In the genomic region with DNA sequence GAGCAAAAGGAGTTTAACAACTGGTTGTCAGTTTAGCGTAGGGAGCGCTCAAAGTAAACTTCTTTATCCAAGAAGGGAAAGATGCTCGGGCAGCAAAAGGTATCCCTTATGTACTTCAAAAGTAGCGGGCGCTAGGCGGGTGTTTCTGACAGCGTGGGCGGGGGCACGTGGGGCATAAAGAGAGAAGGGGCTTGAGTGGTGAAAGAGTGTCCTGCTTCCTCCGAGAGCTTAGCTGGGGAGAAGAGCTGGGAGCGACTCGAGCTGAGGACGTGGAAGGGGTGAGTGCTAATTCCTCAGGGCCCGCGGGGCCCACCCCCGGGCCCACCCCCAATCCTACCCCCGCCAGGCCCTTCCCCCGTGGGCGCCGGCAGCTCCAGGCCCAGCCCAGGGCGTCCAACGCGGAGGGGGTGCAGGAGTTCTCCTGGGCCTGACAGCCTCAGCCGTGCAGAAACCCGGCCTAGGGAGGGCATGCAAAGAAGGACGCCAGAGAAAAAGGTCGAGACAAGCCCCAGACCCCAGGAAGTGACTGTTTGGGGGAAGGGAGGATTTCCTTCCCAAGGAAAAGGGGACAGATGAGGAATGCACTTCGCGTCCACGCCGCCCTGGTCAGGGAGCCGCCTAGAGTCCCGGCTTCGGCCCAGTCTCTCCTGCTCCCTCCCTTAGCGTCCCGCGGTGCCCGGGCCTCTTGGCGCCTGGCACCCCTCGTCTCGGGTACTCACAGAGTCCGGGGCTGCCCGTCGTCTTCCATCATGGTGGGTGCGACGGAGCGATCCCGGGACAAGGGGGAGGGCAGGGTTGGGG, we compare ENCODE assay signal across 8 cellular contexts. TPM values are rescaled to one million over a fixed set of nuclear protein-coding genes. Genes with fewer than 3 reads are reported as not detected.
DNase-seq lines count a peak whose midpoint lies in the region; ATAC-seq and TF ChIP-seq lines count a peak whose summit lies in the region.

No MANE protein-coding gene starts in this region.

- peak overlapping the region; percentile 79 for H3K4me3 ChIP-seq in PC-9
- peak overlapping the region; percentile 97 for H3K4me3 ChIP-seq in osteoblast (ENCODE audit: insufficient read depth, low read length)
- peak overlapping the region; percentile 64 for H3K4me3 ChIP-seq in thymus (ENCODE audit: low read length)

- POLR2A ChIA-PET in PC-9 (lab: Charles Lee; ENCODE audit: unreplicated experiment) = interaction anchor here (0.6 to 0.7 kb wide), 2 partner anchors 40 to 264 kb away, joined by 8 to 9 read pairs; no protein-coding TSS in a partner anchor

- intact Hi-C loops in PC-9 (cut with micrococcal nuclease; ENCODE audit: unreplicated experiment) = loop anchor here (2.0 kb wide), 2 partner anchors 79 to 129 kb away; no protein-coding TSS in a partner anchor

- TF ChIP-seq CTCF in PC-9 (conservative IDR thresholded peaks at IDR 0.05) (no peak), osteoblast (IDR thresholded peaks at IDR 0.05; ENCODE audit: extremely low read depth, low read depth, low read length) (no peak)

- H3K4me2 ChIP-seq in PC-9 (peak overlapping the region; percentile 98), osteoblast (ENCODE audit: insufficient read depth, low read length) (peak overlapping the region; percentile 97)

- peak; percentile 78 for DNase-seq in GM03348 (ENCODE audit: low spot score)
- DNase-seq in PC-9 = peak in 1 of 2 experiments; percentile 7
- peak; percentile 36 for DNase-seq in activated gamma-delta T cell (lab: John Stamatoyannopoulos, UW)
- peak; percentile 23 for DNase-seq in foreskin melanocyte
- DNase-seq in osteoblast (ENCODE audit: insufficient read length, low spot score, missing footprints) = peak; percentile 75
- DNase-seq in NCI-H1048 (lab: John Stamatoyannopoulos, UW) = no peak

- BruUV-seq in PC-9 (replicated peaks; lab: Mats Ljungman, UMichigan) = no TSS peak

- peaks cover 36% of the 10 kb centered on the region for H3K4me1 ChIP-seq in PC-9 (replicated peaks; ENCODE audit: insufficient read depth)
- H3K4me1 ChIP-seq in osteoblast (ENCODE audit: insufficient read depth, low read length) = peaks cover 38% of the 10 kb centered on the region
- H3K4me1 ChIP-seq in thymus (ENCODE audit: control insufficient read depth, insufficient read depth, low read length) = peaks cover 19% of the 10 kb centered on the region

- CTCF ChIA-PET in PC-9 (lab: Charles Lee) = interaction anchor here (0.7 kb wide), 1 partner anchor 11 kb away, joined by 3 read pairs; no protein-coding TSS in a partner anchor

- H3K36me3 ChIP-seq in PC-9 (ENCODE audit: low read depth) (peaks cover 8% of the 10 kb centered on the region; the same call in 1 of the 2 replicates), osteoblast (ENCODE audit: insufficient read depth, low read length) (peaks cover 11% of the 10 kb centered on the region), thymus (ENCODE audit: control insufficient read depth, insufficient read depth) (no peaks in the 10 kb centered on the region)

- ATAC-seq in HG02588 (IDR thresholded peaks at IDR 0.05; ENCODE audit: unreplicated experiment) = peak; percentile 5

- H3K9me2 ChIP-seq in PC-9 (ENCODE audit: insufficient read depth) = no peaks in the 10 kb centered on the region

- H3K27ac ChIP-seq in PC-9 (peak overlapping the region; percentile 92), osteoblast (ENCODE audit: low read depth, low read length) (peak overlapping the region; percentile 88), thymus (ENCODE audit: low read depth) (peak overlapping the region; percentile 88)

- H2AFZ ChIP-seq in PC-9 = peak overlapping the region; percentile 75; the same call in 1 of the 2 replicates
- H2AFZ ChIP-seq in osteoblast (ENCODE audit: low read length) = peak overlapping the region; percentile 81

- H4K20me1 ChIP-seq in PC-9 (ENCODE audit: insufficient read depth) (peaks cover 36% of the 10 kb centered on the region), osteoblast (ENCODE audit: insufficient read depth, low read length) (peaks cover 50% of the 10 kb centered on the region)

- H3F3A ChIP-seq in PC-9 (ENCODE audit: insufficient read depth, low read depth) = no peaks in the 10 kb centered on the region

- H3K79me2 ChIP-seq in PC-9 (ENCODE audit: low read depth) = peaks cover 54% of the 10 kb centered on the region
- H3K79me2 ChIP-seq in osteoblast (ENCODE audit: insufficient read depth, low read length) = peaks cover 63% of the 10 kb centered on the region

- WGBS in thymus = under 1% methylated on average over 48 of the region's 48 CpGs

- no peaks in the 10 kb centered on the region for H3K27me3 ChIP-seq in PC-9 (ENCODE audit: insufficient read depth, low read depth)
- H3K27me3 ChIP-seq in osteoblast (ENCODE audit: insufficient read depth, low read length) = no peaks in the 10 kb centered on the region
- H3K27me3 ChIP-seq in thymus (ENCODE audit: control insufficient read depth, insufficient read depth) = no peaks in the 10 kb centered on the region

- H3K9me3 ChIP-seq in PC-9 (ENCODE audit: insufficient read depth, low read depth) (no peaks in the 10 kb centered on the region), osteoblast (ENCODE audit: low read depth, low read length) (no peaks in the 10 kb centered on the region), thymus (ENCODE audit: control insufficient read depth) (no peaks in the 10 kb centered on the region)

RNA-seq across cellular contexts. Expression of gene TIAL1, which starts 0.8 kb away (rescaled TPM):
- 81.4 and 94.1 TPM in 2 replicates for total RNA-seq in PC-9 (2021)
- total RNA-seq in osteoblast = 53.6 TPM in 2 replicates
- polyA plus RNA-seq in thymus = 128 TPM

RNA-seq across cellular contexts. Expression of gene RGS10, which starts 53.4 kb away (rescaled TPM):
- total RNA-seq in PC-9 (2021) (44.5 and 46.0 TPM in 2 replicates), osteoblast (24.5 and 29.3 TPM in 2 replicates)
- polyA plus RNA-seq in thymus = 304 TPM

RNA-seq across cellular contexts. Expression of gene BAG3, which starts 55.3 kb away (rescaled TPM):
- total RNA-seq in PC-9 (2021) = 62.7 and 75.7 TPM in 2 replicates
- total RNA-seq in osteoblast = 12.7 TPM in 2 replicates
- 12.6 TPM for polyA plus RNA-seq in thymus
